In the genomic region with DNA sequence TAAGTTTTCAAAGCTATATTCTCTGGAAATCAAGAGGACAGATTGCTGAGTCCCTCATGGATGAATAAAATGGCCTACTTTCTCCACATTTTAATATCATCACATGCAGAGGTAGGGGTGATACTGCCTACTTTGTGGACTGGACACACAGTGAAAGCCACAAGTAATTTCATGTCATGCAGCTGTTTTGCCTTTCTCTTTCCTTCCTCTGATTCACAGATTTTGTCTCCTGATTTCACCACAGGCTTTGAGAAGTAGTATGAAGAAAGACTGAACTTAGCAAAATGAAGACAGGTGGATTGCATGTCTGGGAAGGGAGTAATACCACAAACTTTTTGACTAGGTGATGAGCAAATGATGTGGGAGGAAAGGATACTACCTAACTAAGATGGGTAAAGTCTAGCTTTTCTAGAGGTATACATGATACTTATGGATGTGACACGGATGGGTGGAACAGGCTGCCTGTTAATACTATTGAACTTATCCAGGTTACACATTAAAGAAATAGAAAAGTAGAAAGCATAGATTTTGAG, we compare ENCODE assay signal across 25 cellular contexts.
"Had no signal": no experiment of that assay in that cellular context is flagged by ENCODE, and none has a peak within 500 bp of the region (broad histone marks: within the 10 kb centered on the region; RNA-seq: fewer than 3 reads in every experiment).

No MANE protein-coding gene starts in this region.

- H3K9me3 ChIP-seq: colonic mucosa, esophagus squamous epithelium, gastrocnemius medialis, pancreas, psoas muscle, right atrium auricular region, upper lobe of right lung had no signal

- H3K27me3 ChIP-seq: colonic mucosa, dorsolateral prefrontal cortex, esophagus squamous epithelium, gastrocnemius medialis, pancreas, right atrium auricular region, upper lobe of right lung had no signal

- H3K4me3 ChIP-seq: colonic mucosa, dorsolateral prefrontal cortex, esophagus squamous epithelium, gastrocnemius medialis, pancreas, psoas muscle, right atrium auricular region, upper lobe of right lung had no signal

- H3K27ac ChIP-seq: colonic mucosa, dorsolateral prefrontal cortex, esophagus squamous epithelium, gastrocnemius medialis, pancreas, psoas muscle, right atrium auricular region, upper lobe of right lung, VCaP had no signal

- H3K36me3 ChIP-seq: colonic mucosa, esophagus squamous epithelium, gastrocnemius medialis, pancreas, right atrium auricular region, upper lobe of right lung had no signal

- ATAC-seq: activated CD4-positive, CD25-positive, alpha-beta regulatory T cell treated with anti-CD3 and anti-CD28 coated beads, Interleukin-2, amount 50 U/mL, for 24 hours; activated naive CD8-positive, alpha-beta T cell treated with anti-CD3 and anti-CD28 coated beads, Interleukin-2, amount 50 U/mL, for 24 hours; effector memory CD8-positive, alpha-beta T cell; gastrocnemius medialis; left ventricle myocardium superior; pancreas; psoas muscle; stimulated activated naive CD8-positive, alpha-beta T cell treated with anti-CD3 and anti-CD28 coated beads, Interleukin-15, Interleukin-2, amounts not matched to agents 100 U/mL and 50 U/mL, for 24 hours; T-cell; upper lobe of right lung had no signal

- DNase-seq: activated CD4-positive, alpha-beta T cell treated with anti-CD3 and anti-CD28 coated beads, Interleukin-2, amount 10 ng/mL, durations not matched to agents 7 days and 5 days; activated CD8-positive, alpha-beta memory T cell treated with anti-CD3 and anti-CD28 coated beads for 24 hours; activated CD8-positive, alpha-beta memory T cell treated with anti-CD3 and anti-CD28 coated beads, Interleukin-2, amount 50 U/mL, for 4 hours; activated naive CD4-positive, alpha-beta T cell treated with anti-CD3 and anti-CD28 coated beads for 36 hours; activated naive CD8-positive, alpha-beta T cell treated with anti-CD3 and anti-CD28 coated beads, Interleukin-2, amount 50 U/mL, for 24 hours; activated T-cell treated with anti-CD3 and anti-CD28 coated beads, Interleukin-2, amount 50 U/mL, for 24 hours; caudate nucleus; colonic mucosa; dorsolateral prefrontal cortex; effector memory CD8-positive, alpha-beta T cell; esophagus squamous epithelium; gastrocnemius medialis; head of caudate nucleus; left ventricle myocardium superior; mammary epithelial cell; pancreas; psoas muscle; stimulated activated CD4-positive, alpha-beta T cell treated with anti-CD3 and anti-CD28 coated beads, Interleukin-4, amount 100 ng/mL, for 4 hours; stimulated activated naive CD8-positive, alpha-beta T cell treated with anti-CD3 and anti-CD28 coated beads, Interleukin-15, Interleukin-2, amounts not matched to agents 100 U/mL and 50 U/mL, for 24 hours; T-cell; upper lobe of right lung had no signal

- H3K4me1 ChIP-seq: colonic mucosa, pancreas, psoas muscle had no signal

- FAIRE-seq: islet of Langerhans, pancreas had no signal
